Comparison of ENCODE assay signal across 8 cellular contexts in the genomic region with DNA sequence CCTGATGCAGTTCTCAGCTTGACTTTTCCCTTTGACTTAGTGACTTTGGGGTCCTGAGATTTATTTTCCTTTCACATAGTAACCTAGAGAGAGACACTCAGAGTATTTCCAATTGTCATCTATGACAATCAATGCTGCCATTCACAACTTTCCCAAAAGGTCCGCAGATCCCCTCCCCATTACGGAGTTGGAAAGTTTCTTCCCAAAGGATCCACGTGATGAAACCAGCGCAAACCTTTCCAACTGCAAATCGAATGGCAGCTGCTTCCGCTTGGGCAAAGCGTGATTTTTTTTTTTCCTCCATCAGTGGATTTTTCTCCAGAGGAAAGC.
DNase-seq lines count a peak whose midpoint lies in the region; ATAC-seq lines count a peak whose summit lies in the region.

No MANE protein-coding gene starts in this region.

- H3K36me3 ChIP-seq in mucosa of rectum (ENCODE audit: control insufficient read depth in 2 of 2, insufficient read depth in 2 of 2, low read length in 2 of 2) = no peaks in the 10 kb centered on the region

- peaks cover 6% of the 10 kb centered on the region for H3K4me1 Mint-ChIP-seq in dendritic cell treated with granulocyte-macrophage colony-stimulating factor and Interleukin-4, amounts not matched to agents 40 ng/mL and 50 ng/mL, for 4 days (ENCODE audit: low read depth)

- H3K9me3 ChIP-seq in mucosa of rectum (ENCODE audit: control insufficient read depth in 2 of 2, low read length in 2 of 2) = no peaks in the 10 kb centered on the region

- H3K4me1 ChIP-seq in mucosa of rectum (ENCODE audit: control insufficient read depth in 2 of 2, insufficient read depth in 2 of 2, low read length in 2 of 2) = peaks cover 0 to 8% of the 10 kb centered on the region in 2 donors

- H3K36me3 Mint-ChIP-seq in dendritic cell treated with granulocyte-macrophage colony-stimulating factor and Interleukin-4, amounts not matched to agents 40 ng/mL and 50 ng/mL, for 4 days (ENCODE audit: low read depth) = peaks cover 6% of the 10 kb centered on the region

- H3K27me3 Mint-ChIP-seq in dendritic cell treated with granulocyte-macrophage colony-stimulating factor and Interleukin-4, amounts not matched to agents 40 ng/mL and 50 ng/mL, for 4 days = peaks cover 20% of the 10 kb centered on the region

- peak overlapping the region; percentile 96 for H3K27ac Mint-ChIP-seq in dendritic cell treated with granulocyte-macrophage colony-stimulating factor and Interleukin-4, amounts not matched to agents 40 ng/mL and 50 ng/mL, for 4 days

- no peaks in the 10 kb centered on the region for H3K27me3 ChIP-seq in mucosa of rectum (ENCODE audit: control insufficient read depth in 2 of 2, insufficient read depth in 2 of 2, low read length in 2 of 2)

- intact Hi-C loops in dendritic cell treated with granulocyte-macrophage colony-stimulating factor and Interleukin-4, amounts not matched to agents 40 ng/mL and 50 ng/mL, for 4 days (cut with micrococcal nuclease) = loop anchor here (1.0 to 5.0 kb wide), 3 partner anchors 15 to 73 kb away; a partner anchor contains a TSS

- peak; percentile 8 for ATAC-seq in GM18517 (IDR thresholded peaks at IDR 0.05; ENCODE audit: unreplicated experiment)
- ATAC-seq in GM21528 (IDR thresholded peaks at IDR 0.05; ENCODE audit: low FRiP score, unreplicated experiment) = no peak
- ATAC-seq in GM18858 (IDR thresholded peaks at IDR 0.05; ENCODE audit: unreplicated experiment) = no peak

- peak overlapping the region; percentile 93 to 96 for H3K27ac ChIP-seq in mucosa of rectum (ENCODE audit: low read depth in 2 of 2, low read length in 2 of 2)

- no peaks in the 10 kb centered on the region for H3K9me3 Mint-ChIP-seq in dendritic cell treated with granulocyte-macrophage colony-stimulating factor and Interleukin-4, amounts not matched to agents 40 ng/mL and 50 ng/mL, for 4 days

- peak; percentile 17 for DNase-seq in NCI-H345 treated with DMSO at 0.1 percent for 48 hours (lab: John Stamatoyannopoulos, UW; ENCODE audit: unreplicated experiment)
- DNase-seq in NCI-H2227 (lab: John Stamatoyannopoulos, UW; ENCODE audit: unreplicated experiment) = no peak
- no peak for DNase-seq in NCI-H2029 (lab: John Stamatoyannopoulos, UW)

- H3K4me3 Mint-ChIP-seq in dendritic cell treated with granulocyte-macrophage colony-stimulating factor and Interleukin-4, amounts not matched to agents 40 ng/mL and 50 ng/mL, for 4 days = peak overlapping the region; percentile 88

- H3K9ac ChIP-seq in mucosa of rectum (ENCODE audit: low read depth in 1 of 2, low read length in 2 of 2) = peak overlapping the region; percentile 80 to 84

- peak overlapping the region; percentile 86 to 88 for H3K4me3 ChIP-seq in mucosa of rectum (ENCODE audit: low read length in 2 of 2)
